31 cellular contexts compared by ENCODE assay signal in genomic region chr15:73947651-73948050, GRCh38.
"Had no signal": no experiment of that assay in that cellular context is flagged by ENCODE, and none has a peak within 500 bp of the region (broad histone marks: within the 10 kb centered on the region; RNA-seq: fewer than 3 reads in every experiment).

No MANE protein-coding gene starts in this region.

- DNase-seq: activated CD4-positive, alpha-beta memory T cell treated with anti-CD3 and anti-CD28 coated beads for 36 hours; activated CD4-positive, alpha-beta T cell treated with anti-CD3 and anti-CD28 coated beads, Interleukin-2, amount 10 ng/mL, durations not matched to agents 24 days and 14 days; activated CD4-positive, CD25-positive, alpha-beta regulatory T cell treated with anti-CD3 and anti-CD28 coated beads, Interleukin-2, amount 50 U/mL, for 72 hours; activated CD8-positive, alpha-beta memory T cell treated with anti-CD3 and anti-CD28 coated beads, Interleukin-2, amount 50 U/mL, for 48 hours; activated gamma-delta T cell; activated naive CD4-positive, alpha-beta T cell treated with anti-CD3 and anti-CD28 coated beads, Interleukin-2, amount 10 ng/mL, durations not matched to agents 7 days and 5 days; activated naive CD8-positive, alpha-beta T cell treated with anti-CD3 and anti-CD28 coated beads, Interleukin-2, amount 10 ng/mL, durations not matched to agents 7 days and 5 days; activated T-cell treated with anti-CD3 and anti-CD28 coated beads, Interleukin-2, amount 50 U/mL, for 24 hours; amniotic stem cell; central memory CD4-positive, alpha-beta T cell; esophagus squamous epithelium; foreskin melanocyte; heart right ventricle; naive B cell; nucleus accumbens; pancreas; sigmoid colon; small intestine; stimulated activated CD4-positive, alpha-beta T cell treated with anti-CD3 and anti-CD28 coated beads, Interleukin-15, amount 100 ng/mL, for 24 hours; stimulated activated CD4-positive, alpha-beta T cell treated with anti-CD3 and anti-CD28 coated beads, Interleukin-2, amount 100 ng/mL, for 24 hours; stimulated activated naive CD4-positive, alpha-beta T cell; SW 1271; T1000 had no signal

- FAIRE-seq: pancreas, small intestine had no signal

- H3K36me3 ChIP-seq: breast epithelium, pancreas had no signal

- H3K36me3 Mint-ChIP-seq: activated CD4-positive, alpha-beta memory T cell treated with anti-CD3 and anti-CD28 coated beads for 36 hours; activated naive CD4-positive, alpha-beta T cell treated with anti-CD3 and anti-CD28 coated beads, Interleukin-2, amount 10 ng/mL, durations not matched to agents 7 days and 5 days; naive B cell; type B pancreatic cell had no signal

- H3K9me3 Mint-ChIP-seq: activated CD4-positive, alpha-beta memory T cell treated with anti-CD3 and anti-CD28 coated beads for 36 hours; activated CD4-positive, alpha-beta T cell treated with anti-CD3 and anti-CD28 coated beads, Interleukin-2, amount 10 ng/mL, durations not matched to agents 24 days and 14 days; activated naive CD4-positive, alpha-beta T cell treated with anti-CD3 and anti-CD28 coated beads, Interleukin-2, amount 10 ng/mL, durations not matched to agents 7 days and 5 days; activated naive CD8-positive, alpha-beta T cell treated with anti-CD3 and anti-CD28 coated beads, Interleukin-2, amount 10 ng/mL, durations not matched to agents 7 days and 5 days; activated T-cell treated with anti-CD3 and anti-CD28 coated beads, Interleukin-2, amount 50 U/mL, for 24 hours; dendritic cell treated with granulocyte-macrophage colony-stimulating factor and Interleukin-4, amounts not matched to agents 40 ng/mL and 50 ng/mL, for 4 days; mesothelial cell of epicardium; naive B cell; T-helper 1 cell treated with Interleukin-12 subunit alpha and Interleukin-12 subunit beta and Interleukin-4 antibody, amounts not matched to agents 30 μg/mL and 1 μg/mL, for 36 hours; type B pancreatic cell had no signal

- H3K27me3 ChIP-seq: breast epithelium, esophagus squamous epithelium, heart right ventricle, pancreas, sigmoid colon, vagina had no signal

- H3K27ac Mint-ChIP-seq: activated CD4-positive, alpha-beta memory T cell treated with anti-CD3 and anti-CD28 coated beads for 36 hours; activated CD4-positive, alpha-beta T cell treated with anti-CD3 and anti-CD28 coated beads, Interleukin-2, amount 10 ng/mL, durations not matched to agents 24 days and 14 days; activated naive CD4-positive, alpha-beta T cell treated with anti-CD3 and anti-CD28 coated beads, Interleukin-2, amount 10 ng/mL, durations not matched to agents 7 days and 5 days; activated naive CD8-positive, alpha-beta T cell treated with anti-CD3 and anti-CD28 coated beads, Interleukin-2, amount 10 ng/mL, durations not matched to agents 7 days and 5 days; activated T-cell treated with anti-CD3 and anti-CD28 coated beads, Interleukin-2, amount 50 U/mL, for 24 hours; dendritic cell treated with granulocyte-macrophage colony-stimulating factor and Interleukin-4, amounts not matched to agents 40 ng/mL and 50 ng/mL, for 4 days; mesothelial cell of epicardium; T-helper 1 cell treated with Interleukin-12 subunit alpha and Interleukin-12 subunit beta and Interleukin-4 antibody, amounts not matched to agents 30 μg/mL and 1 μg/mL, for 36 hours; type B pancreatic cell had no signal

- H3K4me3 ChIP-seq: breast epithelium, esophagus squamous epithelium, heart right ventricle, pancreas, psoas muscle, sigmoid colon, vagina had no signal

- H3K9me3 ChIP-seq: breast epithelium, esophagus squamous epithelium, heart right ventricle, pancreas, psoas muscle, sigmoid colon, vagina had no signal

- ATAC-seq: heart right ventricle, pancreas, psoas muscle had no signal

- H3K27ac ChIP-seq: breast epithelium, epithelial cell of prostate, esophagus squamous epithelium, pancreas, psoas muscle, sigmoid colon, vagina had no signal

- H3K4me3 Mint-ChIP-seq: activated CD4-positive, alpha-beta memory T cell treated with anti-CD3 and anti-CD28 coated beads for 36 hours; activated CD4-positive, alpha-beta T cell treated with anti-CD3 and anti-CD28 coated beads, Interleukin-2, amount 10 ng/mL, durations not matched to agents 24 days and 14 days; activated naive CD4-positive, alpha-beta T cell treated with anti-CD3 and anti-CD28 coated beads, Interleukin-2, amount 10 ng/mL, durations not matched to agents 7 days and 5 days; activated naive CD8-positive, alpha-beta T cell treated with anti-CD3 and anti-CD28 coated beads, Interleukin-2, amount 10 ng/mL, durations not matched to agents 7 days and 5 days; activated T-cell treated with anti-CD3 and anti-CD28 coated beads, Interleukin-2, amount 50 U/mL, for 24 hours; dendritic cell treated with granulocyte-macrophage colony-stimulating factor and Interleukin-4, amounts not matched to agents 40 ng/mL and 50 ng/mL, for 4 days; mesothelial cell of epicardium; T-helper 1 cell treated with Interleukin-12 subunit alpha and Interleukin-12 subunit beta and Interleukin-4 antibody, amounts not matched to agents 30 μg/mL and 1 μg/mL, for 36 hours; type B pancreatic cell had no signal

- H3K27me3 Mint-ChIP-seq: activated CD4-positive, alpha-beta memory T cell treated with anti-CD3 and anti-CD28 coated beads for 36 hours; activated T-cell treated with anti-CD3 and anti-CD28 coated beads, Interleukin-2, amount 50 U/mL, for 24 hours; type B pancreatic cell had no signal
